Comparison of ENCODE assay signal across 8 cellular contexts in genomic region chr2:104179644-104180043, GRCh38.
"Had no signal": no experiment of that assay in that cellular context is flagged by ENCODE, and none has a peak within 500 bp of the region (broad histone marks: within the 10 kb centered on the region; RNA-seq: fewer than 3 reads in every experiment).

No MANE protein-coding gene starts in this region.

- ATAC-seq: GM12878 had no signal

- DNase-seq: GDM1, GF-D8 had no signal

- FAIRE-seq: G401.6, GM12878, GM12891, GM12892, GM18507, GM19239 had no signal

- H3K4me3 ChIP-seq: GM12878 had no signal
